9 cellular contexts compared by ENCODE assay signal in genomic region chr17:74742153-74742515, GRCh38. TPM values are rescaled to one million over a fixed set of nuclear protein-coding genes. Genes with fewer than 3 reads are reported as not detected.
DNase-seq lines count a peak whose midpoint lies in the region; ATAC-seq and TF ChIP-seq lines count a peak whose summit lies in the region.
"Had no signal": no experiment of that assay in that cellular context is flagged by ENCODE, and none has a peak within 500 bp of the region (broad histone marks: within the 10 kb centered on the region; RNA-seq: fewer than 3 reads in every experiment).

No MANE protein-coding gene starts in this region.

- DNase-seq in GM12865 (ENCODE audit: low read depth) (peak; percentile 90), UCSD-AML1 (lab: John Stamatoyannopoulos, UW; ENCODE audit: unreplicated experiment) (peak; percentile 80), natural killer cell (no peak), DMS 273 treated with DMSO at 0.1 percent for 48 hours (lab: John Stamatoyannopoulos, UW) (no peak), kidney tubule cell (ENCODE audit: low spot score) (no peak), HCEC 1CT (no peak)

- peak overlapping the region; percentile 90 to 93 for H3K27ac Mint-ChIP-seq in natural killer cell
- H3K27ac Mint-ChIP-seq: brain had no signal

- H3K27me3 Mint-ChIP-seq in natural killer cell (ENCODE audit: low read depth in 2 of 2), result no peaks in the 10 kb centered on the region

- peak overlapping the region; percentile 80 for H3K4me3 Mint-ChIP-seq in natural killer cell
- H3K4me3 Mint-ChIP-seq: brain had no signal

- no peak for TF ChIP-seq CTCF in GM12865 (IDR thresholded peaks at IDR 0.05; ENCODE audit: insufficient read depth, low read depth, low read length, missing control alignments)
- TF ChIP-seq CTCF in natural killer cell (IDR thresholded peaks at IDR 0.05), result no peak

- H3K4me1 Mint-ChIP-seq in natural killer cell, result peaks cover 60 to 78% of the 10 kb centered on the region in 2 donors

- H3K9me3 Mint-ChIP-seq in natural killer cell, result no peaks in the 10 kb centered on the region

- ATAC-seq in HG03060 (IDR thresholded peaks at IDR 0.05; ENCODE audit: low read depth, unreplicated experiment), result peak; percentile 45
- ATAC-seq in natural killer cell, result peak; percentile 5 to 45 (median 24)
- no peak for ATAC-seq in HG02973 (IDR thresholded peaks at IDR 0.05; ENCODE audit: unreplicated experiment)

- H3K4me3 ChIP-seq in GM12865 (ENCODE audit: low read depth, low read length), result no peak overlapping the region

- no peaks in the 10 kb centered on the region for H3K36me3 Mint-ChIP-seq in natural killer cell
- H3K36me3 Mint-ChIP-seq: brain had no signal

- intact Hi-C loops in natural killer cell (cut with micrococcal nuclease), result no loop called here

RNA-seq across cellular contexts. Expression of gene RAB37, which starts 5.1 kb away (rescaled TPM):
- 100 to 1,000 TPM; 150 to 184 (median 169) TPM for total RNA-seq in natural killer cell

RNA-seq across cellular contexts. Expression of gene NHERF1, which starts 6.3 kb away (rescaled TPM):
- 100 to 1,000 TPM; 323 to 372 (median 362) TPM for total RNA-seq in natural killer cell

RNA-seq across cellular contexts. Expression of gene CD300LF, which starts 29.4 kb away (rescaled TPM):
- total RNA-seq in natural killer cell, result 10 to 100 TPM in 1 of 3 donors, 1 to 10 TPM in 2; 1.9 to 10.6 (median 8.7) TPM

RNA-seq across cellular contexts. Expression of gene NAT9, which starts 34.0 kb away (rescaled TPM):
- 10 to 100 TPM; 20.0 to 27.2 (median 24.8) TPM for total RNA-seq in natural killer cell

Comparison
In these comparisons a context has a peak if more than half of its experiments do, and no peak if none do; other contexts are left out.
1. DNase-seq: peak in GM12865 (single experiment) and UCSD-AML1 (single experiment); none in natural killer cell (single experiment), DMS 273 treated with DMSO at 0.1 percent for 48 hours (single experiment), kidney tubule cell (single experiment) and HCEC 1CT (single experiment).